8 cellular contexts compared by ENCODE assay signal in the genomic region with DNA sequence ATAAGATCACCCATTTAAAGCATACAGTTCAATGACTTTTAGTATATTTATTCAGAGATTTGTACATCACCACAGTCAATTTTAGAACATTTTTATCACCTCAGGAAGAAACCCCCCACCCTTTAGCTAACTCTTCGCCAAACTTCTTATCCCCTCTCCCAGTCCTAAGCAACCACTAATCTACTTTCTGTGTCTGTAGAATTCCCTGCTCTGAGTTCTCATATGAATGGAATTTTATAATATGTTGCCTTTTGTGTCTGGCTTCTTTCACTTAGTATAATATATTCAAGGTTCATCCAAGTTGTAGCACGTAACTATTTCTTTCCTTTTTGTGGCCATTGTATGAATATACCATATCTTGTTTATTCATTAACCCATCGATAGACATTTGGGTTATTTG. TPM values are rescaled to one million over a fixed set of nuclear protein-coding genes. Genes with fewer than 3 reads are reported as not detected.
A peak's percentile ranks its signal among the peaks of the same experiment; 100 is the strongest.
DNase-seq lines count a peak whose midpoint lies in the region; ATAC-seq and TF ChIP-seq lines count a peak whose summit lies in the region.
"Had no signal": no experiment of that assay in that cellular context is flagged by ENCODE, and none has a peak within 500 bp of the region (broad histone marks: within the 10 kb centered on the region; RNA-seq: fewer than 3 reads in every experiment).

No MANE protein-coding gene starts in this region.

- TF ChIP-seq CTCF in CD4-positive, alpha-beta T cell (IDR thresholded peaks at IDR 0.05), result no peak
- TF ChIP-seq CTCF in Loucy (conservative IDR thresholded peaks at IDR 0.05; ENCODE audit: low read length) (no peak), nephron (IDR thresholded peaks at IDR 0.05; ENCODE audit: unreplicated experiment in 3 of 3) (no peak), prostate gland (IDR thresholded peaks at IDR 0.05) (no peak)

- no peak overlapping the region for H3K9ac ChIP-seq in Loucy (ENCODE audit: low read depth, low read length, poor library complexity, severe bottlenecking)

- H3K36me3 ChIP-seq in Loucy (ENCODE audit: insufficient read depth, low read length) (peaks cover 18% of the 10 kb centered on the region), prostate gland (peaks cover 0 to 3% of the 10 kb centered on the region in 2 donors)

- H3K79me2 ChIP-seq in Loucy (ENCODE audit: insufficient read depth, low read length), result peaks cover 69% of the 10 kb centered on the region

- H3K9me3 ChIP-seq in CD4-positive, alpha-beta T cell (ENCODE audit: control insufficient read depth, low read length), result peaks cover 14% of the 10 kb centered on the region
- H3K9me3 ChIP-seq in Loucy (ENCODE audit: insufficient read depth, low read depth, low read length), result peaks cover 6% of the 10 kb centered on the region
- H3K9me3 ChIP-seq in prostate gland, result no peaks in the 10 kb centered on the region

- POLR2A ChIA-PET in CD4-positive, alpha-beta T cell (lab: Charles Lee), result interaction anchor here (0.6 to 2.9 kb wide), 5 partner anchors 11 to 81 kb away, joined by 3 to 12 read pairs (median 6); partner anchors contain the start of gene SSH3

- 49% methylated on average over 3 of the region's 3 CpGs for WGBS in prostate gland

- peaks cover 55% of the 10 kb centered on the region for H3K4me1 Mint-ChIP-seq in CD4-positive, alpha-beta T cell (ENCODE audit: low read depth)
- peaks cover 4% of the 10 kb centered on the region for H3K4me1 Mint-ChIP-seq in nephron

- H3K4me3 Mint-ChIP-seq in CD4-positive, alpha-beta T cell, result peak overlapping the region; percentile 85
- H3K4me3 Mint-ChIP-seq in nephron, result peak overlapping the region; percentile 50 to 81 (median 74)

- no peak overlapping the region for H2AFZ ChIP-seq in Loucy (ENCODE audit: low read length)

- H4K20me1 ChIP-seq in Loucy (ENCODE audit: insufficient read depth, low read length, poor library complexity, severe bottlenecking), result peaks cover 30% of the 10 kb centered on the region

- no peak for TF ChIP-seq POLR2A in prostate gland (IDR thresholded peaks at IDR 0.05)

- H3K27ac Mint-ChIP-seq in CD4-positive, alpha-beta T cell, result peak overlapping the region; percentile 88
- H3K27ac Mint-ChIP-seq in nephron, result peak overlapping the region; percentile 0 to 53 (median 8)

- CTCF ChIA-PET in CD4-positive, alpha-beta T cell (lab: Charles Lee), result interaction anchor here (0.7 to 3.3 kb wide), 6 partner anchors 25 to 109 kb away, joined by 3 to 27 read pairs (median 4); partner anchors contain the start of gene PPP1CA

- no peak overlapping the region for H3K27ac ChIP-seq in CD4-positive, alpha-beta T cell (ENCODE audit: low read depth, low read length)
- no peak overlapping the region for H3K27ac ChIP-seq in prostate gland

- H3K4me1 ChIP-seq in Loucy (ENCODE audit: insufficient read depth, low read length, poor library complexity, severe bottlenecking) (peaks cover 30% of the 10 kb centered on the region), prostate gland (replicated peaks) (peaks cover 6% of the 10 kb centered on the region)

- no peak for DNase-seq in CD4-positive, alpha-beta T cell
- DNase-seq in astrocyte of the hippocampus (ENCODE audit: low read depth, low spot score), result peak; percentile 36
- DNase-seq in DMS53 treated with DMSO at 0.1 percent for 48 hours (lab: John Stamatoyannopoulos, UW; ENCODE audit: unreplicated experiment), result no peak
- no peak for DNase-seq in prostate gland (ENCODE audit: low spot score)
- DNase-seq in activated CD8-positive, alpha-beta memory T cell treated with anti-CD3 and anti-CD28 coated beads, Interleukin-2, amount 50 U/mL, for 48 hours, result no peak
- DNase-seq: activated CD4-positive, alpha-beta T cell treated with anti-CD3 and anti-CD28 coated beads for 4 hours had no signal

- no peak for ATAC-seq in CD4-positive, alpha-beta T cell (ENCODE audit: poor library complexity)

- no peak overlapping the region for H3K4me3 ChIP-seq in Loucy (ENCODE audit: low read length, poor library complexity, severe bottlenecking)
- H3K4me3 ChIP-seq in prostate gland, result no peak overlapping the region

- intact Hi-C loops in CD4-positive, alpha-beta T cell (cut with DNase I, micrococcal nuclease), result loop anchor here in 1 of 2 experiments (10.0 kb wide), 1 partner anchor 48 kb away; no protein-coding TSS in a partner anchor
- intact Hi-C loops in prostate gland (cut with DNase I), result no loop called here

- no peaks in the 10 kb centered on the region for H3K27me3 Mint-ChIP-seq in CD4-positive, alpha-beta T cell
- no peaks in the 10 kb centered on the region for H3K27me3 Mint-ChIP-seq in nephron (ENCODE audit: low read depth)

- no peaks in the 10 kb centered on the region for H3K27me3 ChIP-seq in CD4-positive, alpha-beta T cell (ENCODE audit: control insufficient read depth, insufficient read depth, low read length)
- H3K27me3 ChIP-seq in Loucy (ENCODE audit: insufficient read depth, low read length, poor library complexity, severe bottlenecking) (no peaks in the 10 kb centered on the region), prostate gland (replicated peaks; ENCODE audit: insufficient read depth) (no peaks in the 10 kb centered on the region)

- H3K36me3 Mint-ChIP-seq in CD4-positive, alpha-beta T cell (ENCODE audit: low read depth), result peaks cover 83% of the 10 kb centered on the region
- peaks cover 50% of the 10 kb centered on the region for H3K36me3 Mint-ChIP-seq in nephron (ENCODE audit: low read depth)

- peak overlapping the region; percentile 21 for H3K4me2 ChIP-seq in Loucy (ENCODE audit: low read depth, low read length, poor library complexity, severe bottlenecking)

- H3K9me2 ChIP-seq in Loucy (replicated peaks; ENCODE audit: low read depth, low read length), result no peaks in the 10 kb centered on the region

- peaks cover 7% of the 10 kb centered on the region for H3K9me3 Mint-ChIP-seq in CD4-positive, alpha-beta T cell
- H3K9me3 Mint-ChIP-seq in nephron, result peaks cover 13% of the 10 kb centered on the region

- peaks cover 3% of the 10 kb centered on the region for H3F3A ChIP-seq in Loucy (ENCODE audit: low read depth)

RNA-seq across cellular contexts. Expression of gene ANKRD13D, which starts 3.6 kb away (rescaled TPM):
- 100 to 1,000 TPM; 160 to 161 TPM for total RNA-seq in CD4-positive, alpha-beta T cell
- 10 to 100 TPM; 35.9 to 75.3 TPM for total RNA-seq in prostate gland

RNA-seq across cellular contexts. Expression of gene SSH3, which starts 10.7 kb away (rescaled TPM):
- total RNA-seq in CD4-positive, alpha-beta T cell, result 1 to 10 TPM; 8.5 to 8.8 TPM
- 100 to 1,000 TPM in 1 of 2 donors, 10 to 100 TPM in 1; 70.9 to 101 TPM for total RNA-seq in prostate gland

RNA-seq across cellular contexts. Expression of gene GRK2, which starts 26.4 kb away (rescaled TPM):
- 100 to 1,000 TPM; 309 to 325 TPM for total RNA-seq in CD4-positive, alpha-beta T cell
- 100 to 1,000 TPM; 102 to 111 TPM for total RNA-seq in prostate gland

Comparison
In these comparisons a context has a peak if more than half of its experiments do, and no peak if none do; other contexts are left out.
1. RNA of gene SSH3, which starts 10.7 kb away (total RNA-seq): 70.9 to 101 TPM in prostate gland; 8.5 to 8.8 TPM in CD4-positive, alpha-beta T cell; every median in the first group is over 4 times any median in the second.